Comparison of ENCODE assay signal across 26 cellular contexts in genomic region chr16:23448392-23448791, GRCh38. TPM values are rescaled to one million over a fixed set of nuclear protein-coding genes. Genes with fewer than 3 reads are reported as not detected.
DNase-seq lines count a peak whose midpoint lies in the region; ATAC-seq and TF ChIP-seq lines count a peak whose summit lies in the region.
"Had no signal": no experiment of that assay in that cellular context is flagged by ENCODE, and none has a peak within 500 bp of the region (broad histone marks: within the 10 kb centered on the region; RNA-seq: fewer than 3 reads in every experiment).

No MANE protein-coding gene starts in this region.

- no peaks in the 10 kb centered on the region for H3K9me3 Mint-ChIP-seq in chondrocyte (ENCODE audit: low read depth)
- H3K9me3 Mint-ChIP-seq: stimulated activated memory B cell treated with anti-CD40 and anti-IgM and Interleukin-4, amounts not matched to agents 10 μg/mL and 1 μg/mL and 100 μg/mL, for 72 hours had no signal

- H3K27me3 ChIP-seq in mucosa of rectum (ENCODE audit: control insufficient read depth in 2 of 2, insufficient read depth in 2 of 2, low read length in 2 of 2), result no peaks in the 10 kb centered on the region
- H3K27me3 ChIP-seq: BE2C, dorsolateral prefrontal cortex, uterus had no signal

- peaks cover 28% of the 10 kb centered on the region for H3K4me1 Mint-ChIP-seq in chondrocyte (ENCODE audit: low read depth)

- peaks cover 9% of the 10 kb centered on the region for H3K36me3 Mint-ChIP-seq in chondrocyte (ENCODE audit: low read depth)

- peaks cover 19 to 21% of the 10 kb centered on the region in 2 donors for H3K36me3 ChIP-seq in mucosa of rectum (ENCODE audit: control insufficient read depth in 2 of 2, insufficient read depth in 2 of 2, low read length in 2 of 2)
- H3K36me3 ChIP-seq: uterus had no signal

- DNase-seq in DMS53 treated with DMSO at 0.1 percent for 48 hours (lab: John Stamatoyannopoulos, UW; ENCODE audit: unreplicated experiment), result peak; percentile 11
- peak; percentile 47 for DNase-seq in NCI-H460 (ENCODE audit: extremely low read depth, low read depth)
- DNase-seq in chondrocyte (ENCODE audit: low spot score), result no peak
- no peak for DNase-seq in SW 1271 (lab: John Stamatoyannopoulos, UW)
- no peak for DNase-seq in amygdala (lab: John Stamatoyannopoulos, UW)
- DNase-seq: activated CD4-positive, alpha-beta T cell treated with anti-CD3 and anti-CD28 coated beads for 48 hours; activated naive CD4-positive, alpha-beta T cell treated with Interleukin-2 at 50 U/mL for 16 hours; activated T-cell treated with anti-CD3 and anti-CD28 coated beads, Interleukin-2, amount 50 U/mL, for 48 hours; BE2C; caudate nucleus; dorsolateral prefrontal cortex; KG1; mesenchymal stem cell; NCI-H1436; NCI-H2107; NCI-H510A treated with DMSO at 0.1 percent for 48 hours; nucleus accumbens; RPMI8226; SK-N-SH; uterus had no signal

- no peak overlapping the region for H3K4me3 ChIP-seq in mucosa of rectum (ENCODE audit: low read length in 2 of 2)
- H3K4me3 ChIP-seq: dorsolateral prefrontal cortex, smooth muscle cell, uterus had no signal

- no peak overlapping the region for H3K4me3 Mint-ChIP-seq in chondrocyte (ENCODE audit: unreplicated experiment)
- H3K4me3 Mint-ChIP-seq: stimulated activated memory B cell treated with anti-CD40 and anti-IgM and Interleukin-4, amounts not matched to agents 10 μg/mL and 1 μg/mL and 100 μg/mL, for 72 hours had no signal

- peaks cover 10 to 22% of the 10 kb centered on the region in 2 donors for H3K4me1 ChIP-seq in mucosa of rectum (ENCODE audit: control insufficient read depth in 2 of 2, insufficient read depth in 2 of 2, low read length in 2 of 2)
- H3K4me1 ChIP-seq: BE2C, uterus had no signal

- H3K27ac ChIP-seq in mucosa of rectum (ENCODE audit: low read depth in 2 of 2, low read length in 2 of 2), result peak overlapping the region; percentile 80
- H3K27ac ChIP-seq: dorsolateral prefrontal cortex, uterus, VCaP had no signal

- peak overlapping the region; percentile 4 for H3K27ac Mint-ChIP-seq in chondrocyte (ENCODE audit: unreplicated experiment)
- H3K27ac Mint-ChIP-seq: stimulated activated memory B cell treated with anti-CD40 and anti-IgM and Interleukin-4, amounts not matched to agents 10 μg/mL and 1 μg/mL and 100 μg/mL, for 72 hours had no signal

- H3K9me3 ChIP-seq in mucosa of rectum (ENCODE audit: control insufficient read depth in 2 of 2, low read length in 2 of 2), result no peaks in the 10 kb centered on the region
- H3K9me3 ChIP-seq: BE2C, SK-N-SH, uterus had no signal

- no peak for TF ChIP-seq CTCF in chondrocyte (IDR thresholded peaks at IDR 0.05)

- H3K27me3 Mint-ChIP-seq in chondrocyte (ENCODE audit: low read depth), result no peaks in the 10 kb centered on the region
- H3K27me3 Mint-ChIP-seq: stimulated activated memory B cell treated with anti-CD40 and anti-IgM and Interleukin-4, amounts not matched to agents 10 μg/mL and 1 μg/mL and 100 μg/mL, for 72 hours had no signal

- ATAC-seq in GM18502 (IDR thresholded peaks at IDR 0.05; ENCODE audit: poor library complexity, unreplicated experiment), result no peak
- no peak for ATAC-seq in GM18511 (IDR thresholded peaks at IDR 0.05; ENCODE audit: unreplicated experiment)
- ATAC-seq: stimulated activated memory B cell treated with anti-CD40 and anti-IgM and Interleukin-4, amounts not matched to agents 10 μg/mL and 1 μg/mL and 100 μg/mL, for 72 hours had no signal

- H3K9ac ChIP-seq in mucosa of rectum (ENCODE audit: low read depth in 1 of 2, low read length in 2 of 2), result peak overlapping the region in 1 of 2 donors; percentile 28
- H3K9ac ChIP-seq: SK-N-SH had no signal

RNA-seq across cellular contexts. Expression of gene COG7, which starts 4.6 kb away (rescaled TPM):
- 15.8 and 22.4 TPM in 2 replicates for total RNA-seq in NCI-H460 (2014; rRNA removed; shearing (Covaris generic))
- 26.1 and 41.2 TPM in 2 replicates for polyA plus RNA-seq in NCI-H460 (2014; cell fraction: nucleus; rRNA removed)
- 17.7 to 27.5 TPM (median 19.6 TPM) in 3 replicates for total RNA-seq in chondrocyte

Comparison
In these comparisons a context has a peak if more than half of its experiments do, and no peak if none do; other contexts are left out.
1. DNase-seq: peak in DMS53 treated with DMSO at 0.1 percent for 48 hours (single experiment) and NCI-H460 (single experiment); none in chondrocyte (single experiment), SW 1271 (0 of 2) and amygdala (0 of 56).